8 cellular contexts compared by ENCODE assay signal in the genomic region with DNA sequence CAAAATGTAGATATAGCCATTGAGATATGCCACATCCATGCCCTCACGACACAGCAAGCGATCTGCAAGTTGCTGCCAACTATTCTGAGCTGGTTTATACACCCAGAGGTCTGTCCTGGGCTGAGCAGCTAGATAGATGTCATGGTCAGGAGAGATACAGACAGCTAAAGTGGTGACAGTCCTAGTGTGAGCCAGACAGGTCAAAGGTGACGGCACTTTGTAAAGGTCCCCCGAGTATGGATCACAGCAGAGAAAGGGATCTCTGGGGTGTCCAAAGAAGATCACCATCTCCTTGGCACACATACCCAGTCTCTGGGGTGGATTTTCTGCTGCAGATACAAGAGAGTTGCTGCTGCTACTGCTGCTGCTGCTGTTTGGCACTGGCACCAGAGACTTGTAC. TPM values are rescaled to one million over a fixed set of nuclear protein-coding genes. Genes with fewer than 3 reads are reported as not detected.
DNase-seq lines count a peak whose midpoint lies in the region; ATAC-seq, FAIRE-seq and TF ChIP-seq lines count a peak whose summit lies in the region.
"Not testable (repeated sequence)": the region's sequence is repeated elsewhere in the genome, so short reads cannot be mapped to it uniquely, and the experiment has no call there.

No MANE protein-coding gene starts in this region.

- H3K79me2 ChIP-seq in PC-3 (ENCODE audit: low read length) (peaks cover 63% of the 10 kb centered on the region), GM12878 (ENCODE audit: control insufficient read depth, insufficient read depth, low read length) (peaks cover 37% of the 10 kb centered on the region)

- not testable (repeated sequence) for TF ChIP-seq EP300 in GM12878 (IDR thresholded peaks at IDR 0.05; ENCODE audit: borderline replicate concordance in 1 of 2, control insufficient read depth in 1 of 2, low read depth in 2 of 2, low read length in 2 of 2)

- RAD21 ChIA-PET in GM12878 (lab: Charles Lee; ENCODE audit: unreplicated experiment), result not testable (repeated sequence)

- not testable (repeated sequence) for H3K36me3 ChIP-seq in HAP-1 (replicated peaks); PC-3 (ENCODE audit: low read depth, low read length); GM12878 (ENCODE audit: control insufficient read depth in 2 of 2, insufficient read depth in 2 of 2, low read length in 1 of 2)

- H3K27me3 Mint-ChIP-seq in activated CD8-positive, alpha-beta T cell treated with anti-CD3 and anti-CD28 coated beads, Interleukin-2, amount 10 ng/mL, durations not matched to agents 7 days and 5 days (ENCODE audit: low read depth); naive B cell: not testable (repeated sequence)

- BruUV-seq in PC-3 (replicated peaks; lab: Mats Ljungman, UMichigan); GM12878 (replicated peaks; lab: Mats Ljungman, UMichigan): not testable (repeated sequence)

- not testable (repeated sequence) for TF ChIP-seq CTCF in AG04450 (IDR thresholded peaks at IDR 0.05; ENCODE audit: low read depth, low read length); PC-3 (conservative IDR thresholded peaks at IDR 0.05; ENCODE audit: low read depth, low read length); GM12878 (IDR thresholded peaks at IDR 0.05 in 2 of 3, conservative IDR thresholded peaks at IDR 0.05 in 1 of 3; ENCODE audit: control insufficient read depth in 2 of 3, extremely low read depth in 1 of 3, insufficient read depth in 1 of 3, low read depth in 3 of 3, low read length in 3 of 3); fibroblast of villous mesenchyme (IDR thresholded peaks at IDR 0.05; ENCODE audit: insufficient read depth, low read depth, low read length)

- peak overlapping the region; percentile 83 for H3K4me3 Mint-ChIP-seq in activated CD8-positive, alpha-beta T cell treated with anti-CD3 and anti-CD28 coated beads, Interleukin-2, amount 10 ng/mL, durations not matched to agents 7 days and 5 days
- peak overlapping the region; percentile 93 to 100 (median 99) for H3K4me3 Mint-ChIP-seq in naive B cell
- H3K4me3 Mint-ChIP-seq in stimulated activated effector memory CD8-positive, alpha-beta T cell treated with anti-CD3 and anti-CD28 coated beads, Interleukin-12 subunit alpha, Interleukin-12 subunit beta, amount 100 ng/mL, for 72 hours, result peak overlapping the region; percentile 97

- not testable (repeated sequence) for H3F3A ChIP-seq in PC-3 (ENCODE audit: low read length, unreplicated experiment)

- WGBS in GM12878 (ENCODE audit: insufficient coverage, insufficient replicate concordance, low lambda C conversion rate, missing lambda C conversion rate), result 98% methylated on average over 4 of the region's 4 CpGs

- POLR2A ChIA-PET in AG04450 (lab: Yijun Ruan, JAX); PC-3 (lab: Charles Lee; ENCODE audit: unreplicated experiment); activated CD8-positive, alpha-beta T cell treated with anti-CD3 and anti-CD28 coated beads, Interleukin-2, amount 10 ng/mL, durations not matched to agents 7 days and 5 days (lab: Charles Lee): not testable (repeated sequence)
- POLR2A ChIA-PET in GM12878 (lab: Charles Lee), result interaction anchor here (1.0 kb wide), 1 partner anchor 67 kb away, joined by 3 read pairs; no protein-coding TSS in a partner anchor

- in situ Hi-C loops in HAP-1 (cut with MboI; ENCODE audit: low sequenced_read_pairs) (loop anchor here (10.0 kb wide), 1 partner anchor 64 kb away; the partner anchor contains the start of gene KBTBD7), GM12878 (cut with MboI) (loop anchor here (5.0 kb wide), 1 partner anchor 61 kb away; the partner anchor contains the start of gene KBTBD7)

- H3K4me1 Mint-ChIP-seq in activated CD8-positive, alpha-beta T cell treated with anti-CD3 and anti-CD28 coated beads, Interleukin-2, amount 10 ng/mL, durations not matched to agents 7 days and 5 days (ENCODE audit: low read depth), result peaks cover 40% of the 10 kb centered on the region
- peaks cover 28 to 53% (median 36%) of the 10 kb centered on the region in 3 donors for H3K4me1 Mint-ChIP-seq in naive B cell
- peaks cover 33% of the 10 kb centered on the region for H3K4me1 Mint-ChIP-seq in stimulated activated effector memory CD8-positive, alpha-beta T cell treated with anti-CD3 and anti-CD28 coated beads, Interleukin-12 subunit alpha, Interleukin-12 subunit beta, amount 100 ng/mL, for 72 hours

- not testable (repeated sequence) for TF ChIP-seq RAD21 in GM12878 (IDR thresholded peaks at IDR 0.05; ENCODE audit: insufficient read depth, low read depth, low read length)

- H3K9me2 ChIP-seq in PC-3 (replicated peaks; ENCODE audit: low read length), result not testable (repeated sequence)

- H3K27ac ChIP-seq in AG04450 (ENCODE audit: low read depth, low read length); PC-3 (ENCODE audit: low read length); GM12878 (ENCODE audit: control insufficient read depth, insufficient read depth): not testable (repeated sequence)

- H3K4me1 ChIP-seq in HAP-1 (peaks cover 14% of the 10 kb centered on the region), PC-3 (ENCODE audit: insufficient read depth, low read length) (peaks cover 27% of the 10 kb centered on the region)
- H3K4me1 ChIP-seq in GM12878 (ENCODE audit: control insufficient read depth, insufficient read depth, low read length), result not testable (repeated sequence)

- not testable (repeated sequence) for ATAC-seq in PC-3; activated CD8-positive, alpha-beta T cell treated with anti-CD3 and anti-CD28 coated beads, Interleukin-2, amount 10 ng/mL, durations not matched to agents 7 days and 5 days; naive B cell (ENCODE audit: low read depth in 2 of 2); stimulated activated effector memory CD8-positive, alpha-beta T cell treated with anti-CD3 and anti-CD28 coated beads, Interleukin-12 subunit alpha, Interleukin-12 subunit beta, amount 100 ng/mL, for 72 hours
- ATAC-seq in GM12878, result peak; percentile 13

- DNase-seq in AG04450 (ENCODE audit: low read depth, low spot score); HAP-1 (ENCODE audit: low spot score in 2 of 2); PC-3; activated CD8-positive, alpha-beta T cell treated with anti-CD3 and anti-CD28 coated beads, Interleukin-2, amount 10 ng/mL, durations not matched to agents 7 days and 5 days; GM12878 (ENCODE audit: low read depth, low spot score); fibroblast of villous mesenchyme (ENCODE audit: low read depth); naive B cell; stimulated activated effector memory CD8-positive, alpha-beta T cell treated with anti-CD3 and anti-CD28 coated beads, Interleukin-12 subunit alpha, Interleukin-12 subunit beta, amount 100 ng/mL, for 72 hours (ENCODE audit: low spot score in 2 of 2): not testable (repeated sequence)

- H3K36me3 Mint-ChIP-seq in activated CD8-positive, alpha-beta T cell treated with anti-CD3 and anti-CD28 coated beads, Interleukin-2, amount 10 ng/mL, durations not matched to agents 7 days and 5 days (ENCODE audit: low read depth), result peaks cover 31% of the 10 kb centered on the region
- not testable (repeated sequence) for H3K36me3 Mint-ChIP-seq in naive B cell
- H3K36me3 Mint-ChIP-seq in stimulated activated effector memory CD8-positive, alpha-beta T cell treated with anti-CD3 and anti-CD28 coated beads, Interleukin-12 subunit alpha, Interleukin-12 subunit beta, amount 100 ng/mL, for 72 hours, result peaks cover 10% of the 10 kb centered on the region

- H3K9ac ChIP-seq in PC-3 (ENCODE audit: low read length); GM12878 (ENCODE audit: control insufficient read depth, insufficient read depth, low read length): not testable (repeated sequence)

- intact Hi-C loops in PC-3 (cut with micrococcal nuclease), result loop anchor here (10.0 kb wide), 1 partner anchor 184 kb away; the partner anchor contains the start of gene NAA16
- intact Hi-C loops in GM12878 (cut with micrococcal nuclease; ENCODE audit: unreplicated experiment), result loop anchor here (5.0 to 10.0 kb wide), 2 partner anchors 156 to 181 kb away; partner anchors contain the start of gene NAA16

- H3K4me3 ChIP-seq in AG04450 (ENCODE audit: low read depth, low read length) (peak overlapping the region; percentile 8; the same call in 1 of the 2 replicates), HAP-1 (peak overlapping the region; percentile 10), PC-3 (ENCODE audit: low read length) (peak overlapping the region; percentile 53), GM12878 (peak overlapping the region; percentile 67; the same call in 1 of the 2 replicates), fibroblast of villous mesenchyme (ENCODE audit: low read depth, low read length) (peak overlapping the region; percentile 38)

- H3K9me3 ChIP-seq in AG04450 (ENCODE audit: control insufficient read depth, insufficient read depth, low read length); HAP-1; PC-3 (ENCODE audit: low read length); GM12878 (replicated peaks; ENCODE audit: control insufficient read depth, insufficient read depth, low read length): not testable (repeated sequence)

- TF ChIP-seq POLR2A in GM12878 (IDR thresholded peaks at IDR 0.05; ENCODE audit: low read depth, low read length), result not testable (repeated sequence)

- not testable (repeated sequence) for H3K9me3 Mint-ChIP-seq in activated CD8-positive, alpha-beta T cell treated with anti-CD3 and anti-CD28 coated beads, Interleukin-2, amount 10 ng/mL, durations not matched to agents 7 days and 5 days (ENCODE audit: insufficient read depth); naive B cell; stimulated activated effector memory CD8-positive, alpha-beta T cell treated with anti-CD3 and anti-CD28 coated beads, Interleukin-12 subunit alpha, Interleukin-12 subunit beta, amount 100 ng/mL, for 72 hours

- not testable (repeated sequence) for H2AFZ ChIP-seq in PC-3 (ENCODE audit: low read length); GM12878 (ENCODE audit: control insufficient read depth, low read depth, low read length)

- CTCF ChIA-PET in AG04450 (lab: Charles Lee); PC-3 (lab: Charles Lee): not testable (repeated sequence)
- CTCF ChIA-PET in activated CD8-positive, alpha-beta T cell treated with anti-CD3 and anti-CD28 coated beads, Interleukin-2, amount 10 ng/mL, durations not matched to agents 7 days and 5 days (lab: Charles Lee), result interaction anchor here (1.6 kb wide), 1 partner anchor 10 kb away, joined by 3 read pairs; no protein-coding TSS in a partner anchor
- CTCF ChIA-PET in GM12878 (lab: Yijun Ruan, JAX), result interaction anchor here (0.5 kb wide), 1 partner anchor 138 kb away, joined by 3 read pairs; no protein-coding TSS in a partner anchor

- peak overlapping the region; percentile 28 for H3K27ac Mint-ChIP-seq in activated CD8-positive, alpha-beta T cell treated with anti-CD3 and anti-CD28 coated beads, Interleukin-2, amount 10 ng/mL, durations not matched to agents 7 days and 5 days
- peak overlapping the region in 1 of 6 donors; percentile 92 for H3K27ac Mint-ChIP-seq in naive B cell
- H3K27ac Mint-ChIP-seq in stimulated activated effector memory CD8-positive, alpha-beta T cell treated with anti-CD3 and anti-CD28 coated beads, Interleukin-12 subunit alpha, Interleukin-12 subunit beta, amount 100 ng/mL, for 72 hours, result peak overlapping the region; percentile 9

- H4K20me1 ChIP-seq in PC-3 (ENCODE audit: low read length); GM12878 (ENCODE audit: control insufficient read depth, insufficient read depth): not testable (repeated sequence)

- peak; percentile 62 for FAIRE-seq in GM12878 (lab: Jason Lieb, UNC)

- SMC1A ChIA-PET in GM12878 (lab: Charles Lee; ENCODE audit: uncharacterized antibody, unreplicated experiment), result not testable (repeated sequence)

- H3K4me2 ChIP-seq in PC-3 (ENCODE audit: low read length) (peak overlapping the region; percentile 87), GM12878 (ENCODE audit: control insufficient read depth, insufficient read depth) (peak overlapping the region; percentile 97)

- not testable (repeated sequence) for H3K27me3 ChIP-seq in AG04450 (ENCODE audit: control insufficient read depth, insufficient read depth, low read length); HAP-1 (ENCODE audit: low read depth); PC-3 (ENCODE audit: low read length); GM12878 (replicated peaks in 1 of 2; ENCODE audit: control insufficient read depth in 2 of 2, insufficient read depth in 2 of 2, low read length in 1 of 2)

RNA-seq across cellular contexts. Expression of gene KBTBD6, which starts 1.4 kb away (rescaled TPM):
- polyA plus RNA-seq in AG04450 (2011; rRNA removed), result 7.2 and 8.3 TPM in 2 replicates
- 19.4 and 19.6 TPM in 2 replicates for polyA minus RNA-seq in AG04450 (2011; rRNA and poly(A)+ RNA removed)
- 4.4 and 5.1 TPM in 2 replicates for total RNA-seq in PC-3 (2014; rRNA removed)
- total RNA-seq in activated CD8-positive, alpha-beta T cell treated with anti-CD3 and anti-CD28 coated beads, Interleukin-2, amount 10 ng/mL, durations not matched to agents 7 days and 5 days, result 1 to 10 TPM; 4.9 to 6.0 TPM
- 5.6 and 6.7 TPM in 2 replicates for total RNA-seq in GM12878 (2013; cell fraction: nucleolus; rRNA removed)
- 4.9 and 5.3 TPM in 2 replicates for total RNA-seq in GM12878 (2014; rRNA removed)
- total RNA-seq in GM12878 (2014; rRNA removed; fragmentation: Illumina TruSeq; extraction: Trizol), result 4.1 and 4.6 TPM in 2 replicates
- total RNA-seq in GM12878 (2021), result 4.9 and 5.0 TPM in 2 replicates
- 1.3 TPM for polyA plus RNA-seq in GM12878 (2011; ENCODE audit: low read depth)
- polyA plus RNA-seq in GM12878 (2011; rRNA removed), result 3.6 and 3.7 TPM in 2 replicates
- 3.4 and 3.5 TPM in 2 replicates for polyA plus RNA-seq in GM12878 (2011; cell fraction: cytosol; rRNA removed)
- 2.0 and 2.5 TPM in 2 replicates for polyA plus RNA-seq in GM12878 (2011; cell fraction: nucleus; rRNA removed)
- polyA plus RNA-seq in GM12878 (2012), result 1.5 and 2.7 TPM in 2 replicates
- polyA plus RNA-seq in GM12878 (2014; fragmentation: Illumina TruSeq; extraction: Trizol), result 3.6 and 4.5 TPM in 2 replicates
- polyA plus RNA-seq in GM12878 (2014; fragmentation: Nextera tagmentation; extraction: Ambion mirVana), result 1 to 10 TPM; 1.9 to 2.4 TPM
- 3.1 and 3.2 TPM in 2 replicates for polyA plus RNA-seq in GM12878 (2014; rRNA removed)
- 1 to 10 TPM; 3.9 to 5.3 TPM for polyA plus RNA-seq in GM12878 (2016; fragmentation: Nextera tagmentation; extraction: Ambion mirVana)
- 9.2 and 9.3 TPM in 2 replicates for polyA minus RNA-seq in GM12878 (2011; rRNA and poly(A)+ RNA removed)
- polyA minus RNA-seq in GM12878 (2011; cell fraction: cytosol; rRNA and poly(A)+ RNA removed), result 2.4 and 3.0 TPM in 2 replicates
- polyA minus RNA-seq in GM12878 (2011; cell fraction: nucleus; rRNA and poly(A)+ RNA removed), result 4.0 and 6.3 TPM in 2 replicates
- total RNA-seq in fibroblast of villous mesenchyme, result 12.6 and 17.7 TPM in 2 replicates
- polyA plus RNA-seq in naive B cell (ENCODE audit: low read depth in 6 of 6), result 1 to 10 TPM; 1.4 to 2.3 (median 1.9) TPM

Comparison
In these comparisons a context has a peak if more than half of its experiments do, and no peak if none do; other contexts are left out.
1. H3K4me3 ChIP-seq: peak in every context shown above with its lines; median percentile 67 in GM12878; 53 in PC-3; 38 in fibroblast of villous mesenchyme; 10 in HAP-1; 8 in AG04450.